1 cellular context compared by ENCODE assay signal in the genomic region with DNA sequence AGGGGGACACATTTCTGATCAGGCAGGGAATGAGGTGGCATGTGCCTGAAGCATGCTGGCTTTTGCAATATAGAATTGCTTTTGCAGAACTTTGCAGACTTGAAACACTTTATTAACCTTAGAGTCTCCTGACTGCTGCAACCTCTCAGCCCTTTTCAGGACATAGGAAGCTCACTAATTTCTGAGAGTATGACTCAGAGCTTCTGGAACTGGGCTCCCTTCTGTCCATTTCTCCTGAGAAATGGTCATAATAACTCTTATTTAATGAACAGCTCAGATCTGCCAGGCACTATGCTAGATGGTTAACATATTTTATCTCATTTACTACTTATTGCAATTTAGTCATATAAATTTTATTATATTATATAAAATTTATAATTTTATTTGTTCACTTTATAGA.
TF ChIP-seq lines count a peak whose summit lies in the region.

No MANE protein-coding gene starts in this region.

TF ChIP-seq in SK-N-SH treated with all-trans-retinoic acid at 6 μM for 48 hours, 23 proteins besides CTCF, POLR2A, EP300 and RAD21 (continued from another document):
- TF ChIP-seq, protein P1, sequence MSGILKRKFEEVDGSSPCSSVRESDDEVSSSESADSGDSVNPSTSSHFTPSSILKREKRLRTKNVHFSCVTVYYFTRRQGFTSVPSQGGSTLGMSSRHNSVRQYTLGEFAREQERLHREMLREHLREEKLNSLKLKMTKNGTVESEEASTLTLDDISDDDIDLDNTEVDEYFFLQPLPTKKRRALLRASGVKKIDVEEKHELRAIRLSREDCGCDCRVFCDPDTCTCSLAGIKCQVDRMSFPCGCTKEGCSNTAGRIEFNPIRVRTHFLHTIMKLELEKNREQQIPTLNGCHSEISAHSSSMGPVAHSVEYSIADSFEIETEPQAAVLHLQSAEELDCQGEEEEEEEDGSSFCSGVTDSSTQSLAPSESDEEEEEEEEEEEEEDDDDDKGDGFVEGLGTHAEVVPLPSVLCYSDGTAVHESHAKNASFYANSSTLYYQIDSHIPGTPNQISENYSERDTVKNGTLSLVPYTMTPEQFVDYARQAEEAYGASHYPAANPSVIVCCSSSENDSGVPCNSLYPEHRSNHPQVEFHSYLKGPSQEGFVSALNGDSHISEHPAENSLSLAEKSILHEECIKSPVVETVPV (CRISPR knock-in tag; IDR thresholded peaks at IDR 0.05), result no peak
- TF ChIP-seq BACH2 (CRISPR knock-in tag; IDR thresholded peaks at IDR 0.05; ENCODE audit: borderline replicate concordance) (no peak), GLIS3 (CRISPR knock-in tag; IDR thresholded peaks at IDR 0.05) (no peak), RARB (CRISPR knock-in tag; IDR thresholded peaks at IDR 0.05) (no peak), ISL1 (CRISPR knock-in tag; IDR thresholded peaks at IDR 0.05) (peak; percentile 62)
